In the genomic region with DNA sequence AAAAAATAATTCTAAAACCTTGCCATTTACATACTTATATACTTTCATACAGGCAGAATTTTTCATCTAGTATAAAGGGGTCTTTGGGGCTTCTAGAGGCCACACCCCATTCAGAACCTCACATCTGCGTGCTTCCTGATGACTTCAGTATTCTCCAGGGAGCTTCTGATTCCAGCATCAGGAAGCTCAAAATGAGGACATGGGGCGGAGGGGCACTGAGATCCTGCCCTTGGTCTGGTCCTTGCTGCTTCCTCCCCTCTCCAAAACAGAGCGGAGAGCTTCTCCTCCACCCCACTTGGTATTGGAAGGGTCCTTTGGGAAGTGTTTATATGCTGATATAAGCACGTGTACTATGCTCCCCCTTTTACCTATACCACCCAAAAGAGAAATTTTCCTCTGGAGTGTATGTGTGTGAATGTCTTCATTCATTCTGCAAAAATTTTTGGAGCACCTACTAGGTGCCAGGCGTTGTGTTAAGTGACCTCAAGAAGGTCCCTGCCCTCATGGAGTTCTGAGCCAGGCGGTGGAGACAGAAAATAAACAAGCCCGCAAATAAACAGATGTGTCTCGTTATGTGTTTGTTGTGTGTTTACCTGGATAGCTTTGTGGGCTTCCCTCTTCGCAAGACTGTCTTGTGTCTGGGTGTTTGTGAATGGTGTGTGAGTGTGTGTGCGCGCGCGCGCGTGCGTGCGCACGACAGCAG, we compare ENCODE assay signal across 26 cellular contexts. TPM values are rescaled to one million over a fixed set of nuclear protein-coding genes. Genes with fewer than 3 reads are reported as not detected.
DNase-seq lines count a peak whose midpoint lies in the region; ATAC-seq and TF ChIP-seq lines count a peak whose summit lies in the region.
"Had no signal": no experiment of that assay in that cellular context is flagged by ENCODE, and none has a peak within 500 bp of the region (broad histone marks: within the 10 kb centered on the region; RNA-seq: fewer than 3 reads in every experiment).

No MANE protein-coding gene starts in this region.

- H3K27ac Mint-ChIP-seq in CD4-positive, alpha-beta T cell: no peak overlapping the region
- peak overlapping the region in 1 of 2 donors; percentile 9 for H3K27ac Mint-ChIP-seq in T-cell
- H3K27ac Mint-ChIP-seq: immature natural killer cell; stimulated activated naive CD8-positive, alpha-beta T cell treated with anti-CD3 and anti-CD28 coated beads, Interleukin-15, Interleukin-2, amounts not matched to agents 100 ng/mL and 50 ng/mL, for 24 hours had no signal

- H3K4me3 Mint-ChIP-seq in CD4-positive, alpha-beta T cell: peak overlapping the region; percentile 48
- H3K4me3 Mint-ChIP-seq in T-cell: peak overlapping the region in 2 of 3 donors; percentile 43 to 79
- H3K4me3 Mint-ChIP-seq: stimulated activated naive CD8-positive, alpha-beta T cell treated with anti-CD3 and anti-CD28 coated beads, Interleukin-15, Interleukin-2, amounts not matched to agents 100 ng/mL and 50 ng/mL, for 24 hours had no signal

- no peaks in the 10 kb centered on the region for H3K36me3 ChIP-seq in BLaER1
- H3K36me3 ChIP-seq in mesendoderm (ENCODE audit: control insufficient read depth, insufficient read depth, low read length): no peaks in the 10 kb centered on the region
- no peaks in the 10 kb centered on the region for H3K36me3 ChIP-seq in upper lobe of right lung
- H3K36me3 ChIP-seq: heart left ventricle, left lung, neutrophil, Peyer's patch, spleen, tibial nerve had no signal

- H3K4me2 ChIP-seq in BLaER1: peak overlapping the region; percentile 10; the same call in 1 of the 2 replicates
- no peak overlapping the region for H3K4me2 ChIP-seq in mesendoderm (ENCODE audit: low read length)

- H3K9me3 Mint-ChIP-seq in CD4-positive, alpha-beta T cell: no peaks in the 10 kb centered on the region
- H3K9me3 Mint-ChIP-seq in T-cell: no peaks in the 10 kb centered on the region
- H3K9me3 Mint-ChIP-seq: stimulated activated naive CD8-positive, alpha-beta T cell treated with anti-CD3 and anti-CD28 coated beads, Interleukin-15, Interleukin-2, amounts not matched to agents 100 ng/mL and 50 ng/mL, for 24 hours had no signal

- H3K56ac ChIP-seq in mesendoderm (ENCODE audit: low read length): no peak overlapping the region

- H3K18ac ChIP-seq in mesendoderm (ENCODE audit: low read length): no peak overlapping the region

- no peaks in the 10 kb centered on the region for H3K36me3 Mint-ChIP-seq in CD4-positive, alpha-beta T cell (ENCODE audit: low read depth)
- H3K36me3 Mint-ChIP-seq in T-cell: no peaks in the 10 kb centered on the region
- H3K36me3 Mint-ChIP-seq: immature natural killer cell had no signal

- H2BK5ac ChIP-seq in mesendoderm (ENCODE audit: low read length): no peak overlapping the region

- TF ChIP-seq CTCF in CD4-positive, alpha-beta T cell (IDR thresholded peaks at IDR 0.05): no peak
- no peak for TF ChIP-seq CTCF in upper lobe of right lung (IDR thresholded peaks at IDR 0.05)

- WGBS in mesendoderm (ENCODE audit: extremely low coverage, insufficient coverage, low lambda C conversion rate): no CpG with 5 or more reads among the region's 18 CpGs

- H2BK15ac ChIP-seq in mesendoderm (replicated peaks; ENCODE audit: low read depth): no peak overlapping the region

- POLR2A ChIA-PET in CD4-positive, alpha-beta T cell (lab: Charles Lee): no interaction called here
- POLR2A ChIA-PET in T-cell (lab: Charles Lee): no interaction called here

- intact Hi-C loops in CD4-positive, alpha-beta T cell (cut with DNase I, micrococcal nuclease): no loop called here
- intact Hi-C loops in upper lobe of right lung (cut with DNase I): no loop called here

- H3K79me2 ChIP-seq in mesendoderm (ENCODE audit: control insufficient read depth, insufficient read depth, low read length): no peaks in the 10 kb centered on the region

- H3K9me3 ChIP-seq in BLaER1: no peaks in the 10 kb centered on the region
- no peaks in the 10 kb centered on the region for H3K9me3 ChIP-seq in CD4-positive, alpha-beta T cell (ENCODE audit: control insufficient read depth, low read length)
- no peaks in the 10 kb centered on the region for H3K9me3 ChIP-seq in upper lobe of right lung
- H3K9me3 ChIP-seq: heart left ventricle, left lung, neutrophil, Peyer's patch, spleen, tibial nerve had no signal

- CTCF ChIA-PET in CD4-positive, alpha-beta T cell (lab: Charles Lee): no interaction called here
- CTCF ChIA-PET in T-cell (lab: Charles Lee): no interaction called here

- H4K8ac ChIP-seq in mesendoderm (ENCODE audit: low read depth, low read length): no peak overlapping the region

- peaks cover 90% of the 10 kb centered on the region for H4K20me1 ChIP-seq in BLaER1

- peaks cover 10% of the 10 kb centered on the region; the same call in 1 of the 2 replicates for H3K4me1 ChIP-seq in BLaER1
- H3K4me1 ChIP-seq in mesendoderm (ENCODE audit: control insufficient read depth, low read depth, low read length): peaks cover 18% of the 10 kb centered on the region
- H3K4me1 ChIP-seq in upper lobe of right lung: peaks cover 3% of the 10 kb centered on the region

- no peaks in the 10 kb centered on the region for H3K79me1 ChIP-seq in mesendoderm (ENCODE audit: low read length)

- H3K4me1 Mint-ChIP-seq in CD4-positive, alpha-beta T cell (ENCODE audit: low read depth): peaks cover 68% of the 10 kb centered on the region
- H3K4me1 Mint-ChIP-seq in T-cell: peaks cover 49 to 66% (median 55%) of the 10 kb centered on the region in 3 donors
- H3K4me1 Mint-ChIP-seq: immature natural killer cell had no signal

- H2BK120ac ChIP-seq in mesendoderm (ENCODE audit: low read depth, low read length): no peak overlapping the region

- no peak for DNase-seq in CD4-positive, alpha-beta T cell
- DNase-seq in T-cell: no peak
- no peak for DNase-seq in mesendoderm
- no peak for DNase-seq in upper lobe of right lung
- DNase-seq in epidermal melanocyte (ENCODE audit: insufficient read length, low spot score): no peak
- DNase-seq in SW480 (ENCODE audit: low spot score): no peak
- DNase-seq: activated effector memory CD4-positive, alpha-beta T cell treated with anti-CD3 and anti-CD28 coated beads, Interleukin-2, amount 50 U/mL, for 16 hours; caudate nucleus; heart left ventricle; immature natural killer cell; IMR-90; left lung; NCI-H1417; NCI-H524; Peyer's patch; spleen; stimulated activated CD4-positive, alpha-beta T cell treated with anti-CD3 and anti-CD28 coated beads, Interleukin-4, amount 100 ng/mL, for 1 hour had no signal

- H3K4me3 ChIP-seq in BLaER1 (no peak overlapping the region), mesendoderm (ENCODE audit: low read length) (no peak overlapping the region), upper lobe of right lung (no peak overlapping the region)
- H3K4me3 ChIP-seq: left lung, Peyer's patch, tibial nerve had no signal

- peaks cover 99% of the 10 kb centered on the region for H3K27me3 ChIP-seq in BLaER1
- peaks cover 93% of the 10 kb centered on the region for H3K27me3 ChIP-seq in CD4-positive, alpha-beta T cell (ENCODE audit: control insufficient read depth, insufficient read depth, low read length)
- H3K27me3 ChIP-seq in mesendoderm (ENCODE audit: insufficient read depth, low read length, poor library complexity): peaks cover 53% of the 10 kb centered on the region
- peaks cover 93% of the 10 kb centered on the region for H3K27me3 ChIP-seq in upper lobe of right lung

- H3K27ac ChIP-seq in BLaER1: no peak overlapping the region
- no peak overlapping the region for H3K27ac ChIP-seq in CD4-positive, alpha-beta T cell (ENCODE audit: low read depth, low read length)
- no peak overlapping the region for H3K27ac ChIP-seq in mesendoderm (ENCODE audit: low read depth, low read length)
- no peak overlapping the region for H3K27ac ChIP-seq in upper lobe of right lung
- H3K27ac ChIP-seq: heart left ventricle, HL-60, left lung, neutrophil, Peyer's patch, spleen, tibial nerve had no signal

- H3K27me3 Mint-ChIP-seq in CD4-positive, alpha-beta T cell: peaks cover 91% of the 10 kb centered on the region
- H3K27me3 Mint-ChIP-seq in T-cell: peaks cover 59 to 82% of the 10 kb centered on the region in 2 donors

- no peak overlapping the region for H3K9ac ChIP-seq in BLaER1
- H3K9ac ChIP-seq in mesendoderm (ENCODE audit: low read length): no peak overlapping the region

- no peak overlapping the region for H4K5ac ChIP-seq in mesendoderm (ENCODE audit: low read length)

- ATAC-seq in CD4-positive, alpha-beta T cell (ENCODE audit: poor library complexity): peak; percentile 14
- ATAC-seq in T-cell (replicated peaks in 1 of 4): peak in 2 of 4 experiments; percentile 8 to 12
- no peak for ATAC-seq in upper lobe of right lung
- no peak for ATAC-seq in GM19324 (IDR thresholded peaks at IDR 0.05; ENCODE audit: low FRiP score, unreplicated experiment)
- ATAC-seq: heart left ventricle had no signal

- no peak overlapping the region for H3K4ac ChIP-seq in mesendoderm (ENCODE audit: low read depth, low read length)

- peak overlapping the region; percentile 6 for H3K23ac ChIP-seq in mesendoderm (ENCODE audit: low read length)

- no peak overlapping the region for H2AK5ac ChIP-seq in mesendoderm (ENCODE audit: low read length)

RNA-seq across cellular contexts. Expression of a gene that starts 14.0 kb away (rescaled TPM):
- not detected for total RNA-seq in CD4-positive, alpha-beta T cell
- total RNA-seq in T-cell (not detected), upper lobe of right lung (not detected)
- 0.06 TPM for polyA plus RNA-seq in mesendoderm (2013, experiment 1 of 2)
- 0.01 TPM for polyA plus RNA-seq in mesendoderm (2013, experiment 2 of 2)
- total RNA-seq: dermis microvascular lymphatic vessel endothelial cell; heart left ventricle; IMR-90; left lung; M059J; Peyer's patch; spleen; T-helper 2 cell treated with Interferon-gamma antibody and Interleukin-4, amounts not matched to agents 100 ng/mL and 5 ng/mL, for 36 hours; tibial nerve had no signal
- polyA plus RNA-seq: heart left ventricle, immature natural killer cell, IMR-90, spleen had no signal
